Comparison of ENCODE assay signal across 12 cellular contexts in genomic region chr2:75729861-75730260, GRCh38. TPM values are rescaled to one million over a fixed set of nuclear protein-coding genes. Genes with fewer than 3 reads are reported as not detected.
DNase-seq lines count a peak whose midpoint lies in the region; TF ChIP-seq lines count a peak whose summit lies in the region.
"Had no signal": no experiment of that assay in that cellular context is flagged by ENCODE, and none has a peak within 500 bp of the region (broad histone marks: within the 10 kb centered on the region; RNA-seq: fewer than 3 reads in every experiment).

No MANE protein-coding gene starts in this region.

- DNase-seq in NCI-H146 (lab: John Stamatoyannopoulos, UW) (peak; percentile 16), NCI-H146 treated with DMSO at 0.1 percent for 48 hours (lab: John Stamatoyannopoulos, UW; ENCODE audit: unreplicated experiment) (no peak), NCI-H1694 (lab: John Stamatoyannopoulos, UW) (peak; percentile 22), choroid plexus epithelial cell (ENCODE audit: low read depth) (peak; percentile 26), osteocyte (ENCODE audit: extremely low spot score, unreplicated experiment) (no peak), NCI-H2107 (lab: John Stamatoyannopoulos, UW) (no peak), neuronal stem cell (ENCODE audit: low spot score) (no peak), H7 (no peak)
- DNase-seq: activated CD4-positive, CD25-positive, alpha-beta regulatory T cell treated with anti-CD3 and anti-CD28 coated beads, Interleukin-2, amount 50 U/mL, for 72 hours; AML-193; NCI-H446 treated with DMSO at 0.1 percent for 48 hours; stimulated activated naive CD8-positive, alpha-beta T cell treated with anti-CD3 and anti-CD28 coated beads, Interleukin-15, amount 100 ng/mL, for 72 hours had no signal

- no CpG with 5 or more reads among the region's 5 CpGs for WGBS in neuronal stem cell (ENCODE audit: extremely low coverage in 2 of 2, insufficient read length in 2 of 2, insufficient replicate concordance in 1 of 2), 2 donors

- no peaks in the 10 kb centered on the region for H3K79me1 ChIP-seq in neuronal stem cell (ENCODE audit: low read depth, low read length)

- no peak overlapping the region for H3K23ac ChIP-seq in neuronal stem cell (ENCODE audit: low read depth, low read length, poor library complexity)

- no peak overlapping the region for H3K27ac Mint-ChIP-seq in osteocyte (ENCODE audit: unreplicated experiment)
- H3K27ac Mint-ChIP-seq: stimulated activated naive CD8-positive, alpha-beta T cell treated with anti-CD3 and anti-CD28 coated beads, Interleukin-15, amount 100 ng/mL, for 72 hours had no signal

- H4K91ac ChIP-seq in neuronal stem cell (ENCODE audit: low read depth, low read length, poor library complexity), result no peak overlapping the region

- no peak overlapping the region for H2AK5ac ChIP-seq in neuronal stem cell (ENCODE audit: low read depth, low read length)

- H3K4me3 ChIP-seq in choroid plexus epithelial cell (ENCODE audit: low read depth, low read length) (no peak overlapping the region), neuronal stem cell (ENCODE audit: low read length in 2 of 2) (no peak overlapping the region), H7 (ENCODE audit: insufficient read depth, low read depth, low read length) (no peak overlapping the region)

- H3K27me3 Mint-ChIP-seq in osteocyte (ENCODE audit: unreplicated experiment), result peaks cover 64% of the 10 kb centered on the region

- no peak overlapping the region for H4K8ac ChIP-seq in neuronal stem cell (ENCODE audit: low read depth, low read length)

- H2BK12ac ChIP-seq in neuronal stem cell (ENCODE audit: low read length), result no peak overlapping the region

- no peak overlapping the region for H2AFZ ChIP-seq in neuronal stem cell (ENCODE audit: low read length)

- no peak overlapping the region for H2BK120ac ChIP-seq in neuronal stem cell (ENCODE audit: low read depth, low read length)

- H3K9me3 Mint-ChIP-seq in osteocyte (ENCODE audit: unreplicated experiment), result no peaks in the 10 kb centered on the region
- H3K9me3 Mint-ChIP-seq: stimulated activated naive CD8-positive, alpha-beta T cell treated with anti-CD3 and anti-CD28 coated beads, Interleukin-15, amount 100 ng/mL, for 72 hours had no signal

- H3K4me1 ChIP-seq in neuronal stem cell (ENCODE audit: control insufficient read depth in 2 of 2, insufficient read depth in 1 of 2, low read depth in 1 of 2, low read length in 2 of 2), result no peaks in the 10 kb centered on the region

- TF ChIP-seq CTCF in choroid plexus epithelial cell (conservative IDR thresholded peaks at IDR 0.05; ENCODE audit: low read depth, low read length) (peak; percentile 43), osteocyte (IDR thresholded peaks at IDR 0.05) (peak; percentile 39)

- no peak overlapping the region for H2BK15ac ChIP-seq in neuronal stem cell (ENCODE audit: low read length)

- H3K36me3 ChIP-seq in neuronal stem cell (replicated peaks in 1 of 2; ENCODE audit: control insufficient read depth in 2 of 2, insufficient read depth in 2 of 2, low read length in 2 of 2) (no peaks in the 10 kb centered on the region), H7 (replicated peaks; ENCODE audit: control insufficient read depth, insufficient read depth, low read length) (no peaks in the 10 kb centered on the region)

- no peak overlapping the region for H3K27ac ChIP-seq in neuronal stem cell (replicated peaks; ENCODE audit: low read length)

- no peak overlapping the region for H2BK5ac ChIP-seq in neuronal stem cell (ENCODE audit: low read length)

- H3K9ac ChIP-seq in neuronal stem cell (ENCODE audit: low read depth, low read length, poor library complexity), result no peak overlapping the region

- H3K4me2 ChIP-seq in neuronal stem cell (ENCODE audit: insufficient read depth, low read length, poor library complexity, severe bottlenecking), result no peak overlapping the region

- no peaks in the 10 kb centered on the region for H3K9me3 ChIP-seq in neuronal stem cell (replicated peaks in 1 of 2; ENCODE audit: control insufficient read depth in 2 of 2, insufficient read depth in 1 of 2, low read depth in 1 of 2, low read length in 2 of 2)

- H3K18ac ChIP-seq in neuronal stem cell (ENCODE audit: low read length), result no peak overlapping the region

- H3K4me3 Mint-ChIP-seq in osteocyte (ENCODE audit: unreplicated experiment), result no peak overlapping the region
- H3K4me3 Mint-ChIP-seq: stimulated activated naive CD8-positive, alpha-beta T cell treated with anti-CD3 and anti-CD28 coated beads, Interleukin-15, amount 100 ng/mL, for 72 hours had no signal

- H3K27me3 ChIP-seq in neuronal stem cell (ENCODE audit: control insufficient read depth in 3 of 3, insufficient read depth in 3 of 3, low read depth in 1 of 3, low read length in 3 of 3), result no peaks in the 10 kb centered on the region
- no peaks in the 10 kb centered on the region for H3K27me3 ChIP-seq in H7 (ENCODE audit: control insufficient read depth, insufficient read depth, low read length)

- H3K4me1 Mint-ChIP-seq in osteocyte (ENCODE audit: unreplicated experiment), result no peaks in the 10 kb centered on the region
- H3K4me1 Mint-ChIP-seq: stimulated activated naive CD8-positive, alpha-beta T cell treated with anti-CD3 and anti-CD28 coated beads, Interleukin-15, amount 100 ng/mL, for 72 hours had no signal

- no peaks in the 10 kb centered on the region for H3K36me3 Mint-ChIP-seq in osteocyte (ENCODE audit: unreplicated experiment)

- H3K4ac ChIP-seq in neuronal stem cell (ENCODE audit: low read length), result no peak overlapping the region

- H3K14ac ChIP-seq in neuronal stem cell (ENCODE audit: low read length), result no peak overlapping the region

RNA-seq across cellular contexts. Expression of gene GCFC2, which starts 19.1 kb away (rescaled TPM):
- 13.2 and 16.3 TPM in 2 replicates for total RNA-seq in osteocyte
- polyA plus RNA-seq in neuronal stem cell (2013, experiment 1 of 2), result 22.3 TPM
- 20.9 TPM for polyA plus RNA-seq in neuronal stem cell (2013, experiment 2 of 2)
- 20.0 and 20.5 TPM in 2 replicates for total RNA-seq in H7 (2014; rRNA removed; shearing (Covaris generic))

Comparison
In these comparisons a context has a peak if more than half of its experiments do, and no peak if none do; other contexts are left out.
1. DNase-seq: peak in NCI-H146 (single experiment), NCI-H1694 (single experiment) and choroid plexus epithelial cell (single experiment); none in NCI-H146 treated with DMSO at 0.1 percent for 48 hours (single experiment), osteocyte (single experiment), NCI-H2107 (single experiment), neuronal stem cell (single experiment) and H7 (single experiment).